19 cellular contexts compared by ENCODE assay signal in the genomic region with DNA sequence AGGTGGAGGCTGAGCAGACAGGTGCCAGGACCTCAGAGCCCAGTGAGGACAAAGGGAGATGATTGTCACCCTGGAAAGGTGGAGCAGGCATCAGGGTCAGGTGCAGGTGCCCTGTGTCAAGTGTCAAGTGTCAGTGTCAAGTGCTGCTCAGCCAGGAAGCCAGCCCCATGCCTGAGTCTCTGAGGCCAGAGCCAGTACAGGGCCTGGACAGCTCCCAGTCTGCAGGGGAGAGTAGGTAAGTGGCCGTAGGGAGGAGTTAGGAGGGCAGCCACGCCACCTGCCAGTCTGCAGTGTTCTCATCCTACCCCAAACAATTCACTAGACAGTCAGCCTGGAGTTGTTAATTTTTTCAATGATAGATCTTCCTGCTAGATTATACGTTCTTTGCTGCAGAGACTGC. TPM values are rescaled to one million over a fixed set of nuclear protein-coding genes. Genes with fewer than 3 reads are reported as not detected.
DNase-seq lines count a peak whose midpoint lies in the region; ATAC-seq and TF ChIP-seq lines count a peak whose summit lies in the region.
"Had no signal": no experiment of that assay in that cellular context is flagged by ENCODE, and none has a peak within 500 bp of the region (broad histone marks: within the 10 kb centered on the region; RNA-seq: fewer than 3 reads in every experiment).

No MANE protein-coding gene starts in this region.

- H3K4me1 Mint-ChIP-seq in activated CD4-positive, alpha-beta memory T cell treated with anti-CD3 and anti-CD28 coated beads, Interleukin-2, amount 10 ng/mL, durations not matched to agents 7 days and 5 days, result peaks cover 5% of the 10 kb centered on the region
- H3K4me1 Mint-ChIP-seq in activated CD4-positive, alpha-beta memory T cell treated with anti-CD3 and anti-CD28 coated beads for 36 hours (ENCODE audit: low read depth), result peaks cover 3% of the 10 kb centered on the region
- peaks cover 5% of the 10 kb centered on the region for H3K4me1 Mint-ChIP-seq in nephron progenitor cell
- peaks cover 5% of the 10 kb centered on the region for H3K4me1 Mint-ChIP-seq in activated T-cell treated with anti-CD3 and anti-CD28 coated beads, Interleukin-2, amount 50 U/mL, for 4 hours (ENCODE audit: low read depth)
- H3K4me1 Mint-ChIP-seq: B cell, CD14-positive monocyte had no signal

- no peak overlapping the region for H3K4me3 Mint-ChIP-seq in activated CD4-positive, alpha-beta memory T cell treated with anti-CD3 and anti-CD28 coated beads, Interleukin-2, amount 10 ng/mL, durations not matched to agents 7 days and 5 days
- no peak overlapping the region for H3K4me3 Mint-ChIP-seq in activated CD4-positive, alpha-beta memory T cell treated with anti-CD3 and anti-CD28 coated beads for 36 hours
- no peak overlapping the region for H3K4me3 Mint-ChIP-seq in nephron progenitor cell
- H3K4me3 Mint-ChIP-seq in activated T-cell treated with anti-CD3 and anti-CD28 coated beads, Interleukin-2, amount 50 U/mL, for 4 hours, result no peak overlapping the region
- H3K4me3 Mint-ChIP-seq: B cell had no signal

- POLR2A ChIA-PET in activated CD4-positive, alpha-beta memory T cell treated with anti-CD3 and anti-CD28 coated beads, Interleukin-2, amount 10 ng/mL, durations not matched to agents 7 days and 5 days (lab: Charles Lee), result no interaction called here
- POLR2A ChIA-PET in activated CD4-positive, alpha-beta memory T cell treated with anti-CD3 and anti-CD28 coated beads for 36 hours (lab: Charles Lee), result no interaction called here

- TF ChIP-seq CTCF in nephron progenitor cell (IDR thresholded peaks at IDR 0.05), result no peak

- intact Hi-C loops in activated CD4-positive, alpha-beta memory T cell treated with anti-CD3 and anti-CD28 coated beads for 36 hours (cut with micrococcal nuclease), result no loop called here

- peaks cover 88% of the 10 kb centered on the region for H3K36me3 Mint-ChIP-seq in activated CD4-positive, alpha-beta memory T cell treated with anti-CD3 and anti-CD28 coated beads, Interleukin-2, amount 10 ng/mL, durations not matched to agents 7 days and 5 days (ENCODE audit: low read depth)
- H3K36me3 Mint-ChIP-seq in activated CD4-positive, alpha-beta memory T cell treated with anti-CD3 and anti-CD28 coated beads for 36 hours, result peaks cover 76% of the 10 kb centered on the region
- H3K36me3 Mint-ChIP-seq in nephron progenitor cell (ENCODE audit: low read depth), result peaks cover 84% of the 10 kb centered on the region
- peaks cover 65% of the 10 kb centered on the region for H3K36me3 Mint-ChIP-seq in activated T-cell treated with anti-CD3 and anti-CD28 coated beads, Interleukin-2, amount 50 U/mL, for 4 hours (ENCODE audit: insufficient read depth)

- CTCF ChIA-PET in activated CD4-positive, alpha-beta memory T cell treated with anti-CD3 and anti-CD28 coated beads, Interleukin-2, amount 10 ng/mL, durations not matched to agents 7 days and 5 days (lab: Charles Lee), result interaction anchor here (1.7 to 2.0 kb wide), 2 partner anchors 50 to 96 kb away, joined by 5 to 10 read pairs; no protein-coding TSS in a partner anchor
- CTCF ChIA-PET in activated CD4-positive, alpha-beta memory T cell treated with anti-CD3 and anti-CD28 coated beads for 36 hours (lab: Charles Lee), result interaction anchor here (0.6 to 2.0 kb wide), 4 partner anchors 9 to 1218 kb away, joined by 3 to 11 read pairs (median 6); no protein-coding TSS in a partner anchor

- H3K27ac Mint-ChIP-seq in activated CD4-positive, alpha-beta memory T cell treated with anti-CD3 and anti-CD28 coated beads, Interleukin-2, amount 10 ng/mL, durations not matched to agents 7 days and 5 days, result no peak overlapping the region
- no peak overlapping the region for H3K27ac Mint-ChIP-seq in activated CD4-positive, alpha-beta memory T cell treated with anti-CD3 and anti-CD28 coated beads for 36 hours
- peak overlapping the region; percentile 31 for H3K27ac Mint-ChIP-seq in nephron progenitor cell
- H3K27ac Mint-ChIP-seq: B cell had no signal

- H3K9me3 Mint-ChIP-seq in activated CD4-positive, alpha-beta memory T cell treated with anti-CD3 and anti-CD28 coated beads, Interleukin-2, amount 10 ng/mL, durations not matched to agents 7 days and 5 days, result no peaks in the 10 kb centered on the region
- H3K9me3 Mint-ChIP-seq in activated CD4-positive, alpha-beta memory T cell treated with anti-CD3 and anti-CD28 coated beads for 36 hours, result no peaks in the 10 kb centered on the region
- H3K9me3 Mint-ChIP-seq in nephron progenitor cell, result peaks cover 16% of the 10 kb centered on the region
- no peaks in the 10 kb centered on the region for H3K9me3 Mint-ChIP-seq in activated T-cell treated with anti-CD3 and anti-CD28 coated beads, Interleukin-2, amount 50 U/mL, for 4 hours
- H3K9me3 Mint-ChIP-seq: CD14-positive monocyte had no signal

- H3K27me3 Mint-ChIP-seq in activated CD4-positive, alpha-beta memory T cell treated with anti-CD3 and anti-CD28 coated beads, Interleukin-2, amount 10 ng/mL, durations not matched to agents 7 days and 5 days, result no peaks in the 10 kb centered on the region
- H3K27me3 Mint-ChIP-seq in activated CD4-positive, alpha-beta memory T cell treated with anti-CD3 and anti-CD28 coated beads for 36 hours, result no peaks in the 10 kb centered on the region
- peaks cover 3% of the 10 kb centered on the region for H3K27me3 Mint-ChIP-seq in nephron progenitor cell (ENCODE audit: low read depth, poor library complexity)
- no peaks in the 10 kb centered on the region for H3K27me3 Mint-ChIP-seq in activated T-cell treated with anti-CD3 and anti-CD28 coated beads, Interleukin-2, amount 50 U/mL, for 4 hours (ENCODE audit: low read depth)
- H3K27me3 Mint-ChIP-seq: B cell had no signal

- no peak for TF ChIP-seq RAD21 in Ishikawa (IDR thresholded peaks at IDR 0.05; ENCODE audit: low read depth)

- no peak for ATAC-seq in activated T-cell treated with anti-CD3 and anti-CD28 coated beads, Interleukin-2, amount 50 U/mL, for 4 hours
- no peak for ATAC-seq in HG03175 (IDR thresholded peaks at IDR 0.05; ENCODE audit: unreplicated experiment)
- ATAC-seq: A549, K562 had no signal

- TF ChIP-seq EP300 in Ishikawa (IDR thresholded peaks at IDR 0.05; ENCODE audit: borderline replicate concordance), result no peak

- peak; percentile 6 for DNase-seq in activated CD4-positive, alpha-beta memory T cell treated with anti-CD3 and anti-CD28 coated beads, Interleukin-2, amount 10 ng/mL, durations not matched to agents 7 days and 5 days
- DNase-seq in activated CD4-positive, alpha-beta memory T cell treated with anti-CD3 and anti-CD28 coated beads for 36 hours, result no peak
- DNase-seq in nephron progenitor cell, result no peak
- no peak for DNase-seq in activated T-cell treated with anti-CD3 and anti-CD28 coated beads, Interleukin-2, amount 50 U/mL, for 4 hours
- DNase-seq: DMS79 treated with DMSO at 0.1 percent for 48 hours, MM.1S, NCI-H1092, NCI-H146, NCI-H2029 treated with DMSO at 0.1 percent for 48 hours, NCI-H446 treated with DMSO at 0.1 percent for 48 hours, NCI-H526 treated with DMSO at 0.1 percent for 48 hours, SHP77 had no signal

TF ChIP-seq in PFSK-1, 5 proteins besides CTCF, POLR2A, EP300 and RAD21:
- TF ChIP-seq FOXP2 (optimal IDR thresholded peaks at IDR 0.05; ENCODE audit: borderline replicate concordance, extremely low read depth, extremely low read length, insufficient read depth) (no peak), TAF1 (IDR thresholded peaks at IDR 0.05; ENCODE audit: borderline replicate concordance, insufficient read depth, low read length) (no peak), POLR2AphosphoS5 (IDR thresholded peaks at IDR 0.05; ENCODE audit: low read depth, low read length) (no peak)
- TF ChIP-seq, protein P1, sequence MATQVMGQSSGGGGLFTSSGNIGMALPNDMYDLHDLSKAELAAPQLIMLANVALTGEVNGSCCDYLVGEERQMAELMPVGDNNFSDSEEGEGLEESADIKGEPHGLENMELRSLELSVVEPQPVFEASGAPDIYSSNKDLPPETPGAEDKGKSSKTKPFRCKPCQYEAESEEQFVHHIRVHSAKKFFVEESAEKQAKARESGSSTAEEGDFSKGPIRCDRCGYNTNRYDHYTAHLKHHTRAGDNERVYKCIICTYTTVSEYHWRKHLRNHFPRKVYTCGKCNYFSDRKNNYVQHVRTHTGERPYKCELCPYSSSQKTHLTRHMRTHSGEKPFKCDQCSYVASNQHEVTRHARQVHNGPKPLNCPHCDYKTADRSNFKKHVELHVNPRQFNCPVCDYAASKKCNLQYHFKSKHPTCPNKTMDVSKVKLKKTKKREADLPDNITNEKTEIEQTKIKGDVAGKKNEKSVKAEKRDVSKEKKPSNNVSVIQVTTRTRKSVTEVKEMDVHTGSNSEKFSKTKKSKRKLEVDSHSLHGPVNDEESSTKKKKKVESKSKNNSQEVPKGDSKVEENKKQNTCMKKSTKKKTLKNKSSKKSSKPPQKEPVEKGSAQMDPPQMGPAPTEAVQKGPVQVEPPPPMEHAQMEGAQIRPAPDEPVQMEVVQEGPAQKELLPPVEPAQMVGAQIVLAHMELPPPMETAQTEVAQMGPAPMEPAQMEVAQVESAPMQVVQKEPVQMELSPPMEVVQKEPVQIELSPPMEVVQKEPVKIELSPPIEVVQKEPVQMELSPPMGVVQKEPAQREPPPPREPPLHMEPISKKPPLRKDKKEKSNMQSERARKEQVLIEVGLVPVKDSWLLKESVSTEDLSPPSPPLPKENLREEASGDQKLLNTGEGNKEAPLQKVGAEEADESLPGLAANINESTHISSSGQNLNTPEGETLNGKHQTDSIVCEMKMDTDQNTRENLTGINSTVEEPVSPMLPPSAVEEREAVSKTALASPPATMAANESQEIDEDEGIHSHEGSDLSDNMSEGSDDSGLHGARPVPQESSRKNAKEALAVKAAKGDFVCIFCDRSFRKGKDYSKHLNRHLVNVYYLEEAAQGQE (IDR thresholded peaks at IDR 0.05; ENCODE audit: insufficient read depth in 1 of 2, low read depth in 2 of 2, low read length in 2 of 2), result peak; percentile 82 to 91

RNA-seq across cellular contexts. Expression of gene LPIN1, which starts 42.3 kb away (rescaled TPM):
- total RNA-seq in activated CD4-positive, alpha-beta memory T cell treated with anti-CD3 and anti-CD28 coated beads, Interleukin-2, amount 10 ng/mL, durations not matched to agents 7 days and 5 days, result 10 to 100 TPM; 54.0 to 57.8 TPM
- total RNA-seq in activated CD4-positive, alpha-beta memory T cell treated with anti-CD3 and anti-CD28 coated beads for 36 hours, result 10 to 100 TPM; 41.1 to 48.0 TPM
- polyA plus RNA-seq in PFSK-1 (2012; ENCODE audit: insufficient read length, low read depth), result 22.1 TPM
- 10 to 100 TPM; 30.3 to 40.0 (median 34.1) TPM for total RNA-seq in activated T-cell treated with anti-CD3 and anti-CD28 coated beads, Interleukin-2, amount 50 U/mL, for 4 hours
